In genomic region chr12:19462441-19462840, GRCh38 we compare ENCODE assay signal across 1 cellular context.
TF ChIP-seq lines count a peak whose summit lies in the region.

No MANE protein-coding gene starts in this region.

TF ChIP-seq in endothelial cell of umbilical vein, 7 proteins besides CTCF, POLR2A, EP300 and RAD21:
- TF ChIP-seq EZH2 (IDR thresholded peaks at IDR 0.05; ENCODE audit: borderline replicate concordance, low read depth, low read length, severe bottlenecking) (no peak), JUN (IDR thresholded peaks at IDR 0.05; ENCODE audit: borderline replicate concordance, insufficient read depth, insufficient read length, low read depth) (no peak), MAX (IDR thresholded peaks at IDR 0.05; ENCODE audit: insufficient read depth, insufficient read length) (no peak), MYC (IDR thresholded peaks at IDR 0.05; ENCODE audit: low read depth, low read length) (no peak), GATA2 (IDR thresholded peaks at IDR 0.05; ENCODE audit: insufficient read depth, insufficient read length, low read depth, low read length) (no peak), FOS (IDR thresholded peaks at IDR 0.05; ENCODE audit: borderline replicate concordance, insufficient read depth, low read length) (no peak), POLR2AphosphoS5 (IDR thresholded peaks at IDR 0.05; ENCODE audit: insufficient read depth, low read depth, low read length) (no peak)
